2 cellular contexts compared by ENCODE assay signal in the genomic region with DNA sequence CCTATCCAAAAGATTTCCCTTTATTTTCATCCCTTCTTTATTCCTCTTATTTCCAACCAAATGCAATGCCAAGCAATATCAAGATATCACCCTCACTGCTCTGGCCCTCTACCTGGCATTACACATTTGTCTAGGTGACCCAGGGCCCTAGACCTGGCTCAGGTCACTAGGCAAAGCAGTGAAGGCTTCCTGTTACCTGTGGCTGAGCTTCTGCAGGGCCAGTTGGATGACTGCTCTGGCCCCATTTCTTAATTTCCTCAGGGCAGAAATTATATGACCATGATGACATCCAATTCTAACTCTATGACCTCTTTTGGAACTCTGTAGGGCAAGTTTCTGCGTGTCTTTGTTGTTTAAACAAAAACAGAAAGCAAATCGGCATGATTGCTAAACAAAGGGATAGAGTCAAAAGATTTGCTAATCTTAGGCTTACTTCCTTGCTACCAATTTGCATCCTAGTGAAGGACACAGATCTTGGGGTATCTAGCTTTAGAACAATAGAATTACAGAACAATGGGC.
TF ChIP-seq lines count a peak whose summit lies in the region.

No MANE protein-coding gene starts in this region.

TF ChIP-seq in liver, 16 proteins besides CTCF, POLR2A, EP300 and RAD21 (continued from another document):
- TF ChIP-seq, protein P1, sequence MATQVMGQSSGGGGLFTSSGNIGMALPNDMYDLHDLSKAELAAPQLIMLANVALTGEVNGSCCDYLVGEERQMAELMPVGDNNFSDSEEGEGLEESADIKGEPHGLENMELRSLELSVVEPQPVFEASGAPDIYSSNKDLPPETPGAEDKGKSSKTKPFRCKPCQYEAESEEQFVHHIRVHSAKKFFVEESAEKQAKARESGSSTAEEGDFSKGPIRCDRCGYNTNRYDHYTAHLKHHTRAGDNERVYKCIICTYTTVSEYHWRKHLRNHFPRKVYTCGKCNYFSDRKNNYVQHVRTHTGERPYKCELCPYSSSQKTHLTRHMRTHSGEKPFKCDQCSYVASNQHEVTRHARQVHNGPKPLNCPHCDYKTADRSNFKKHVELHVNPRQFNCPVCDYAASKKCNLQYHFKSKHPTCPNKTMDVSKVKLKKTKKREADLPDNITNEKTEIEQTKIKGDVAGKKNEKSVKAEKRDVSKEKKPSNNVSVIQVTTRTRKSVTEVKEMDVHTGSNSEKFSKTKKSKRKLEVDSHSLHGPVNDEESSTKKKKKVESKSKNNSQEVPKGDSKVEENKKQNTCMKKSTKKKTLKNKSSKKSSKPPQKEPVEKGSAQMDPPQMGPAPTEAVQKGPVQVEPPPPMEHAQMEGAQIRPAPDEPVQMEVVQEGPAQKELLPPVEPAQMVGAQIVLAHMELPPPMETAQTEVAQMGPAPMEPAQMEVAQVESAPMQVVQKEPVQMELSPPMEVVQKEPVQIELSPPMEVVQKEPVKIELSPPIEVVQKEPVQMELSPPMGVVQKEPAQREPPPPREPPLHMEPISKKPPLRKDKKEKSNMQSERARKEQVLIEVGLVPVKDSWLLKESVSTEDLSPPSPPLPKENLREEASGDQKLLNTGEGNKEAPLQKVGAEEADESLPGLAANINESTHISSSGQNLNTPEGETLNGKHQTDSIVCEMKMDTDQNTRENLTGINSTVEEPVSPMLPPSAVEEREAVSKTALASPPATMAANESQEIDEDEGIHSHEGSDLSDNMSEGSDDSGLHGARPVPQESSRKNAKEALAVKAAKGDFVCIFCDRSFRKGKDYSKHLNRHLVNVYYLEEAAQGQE (IDR thresholded peaks at IDR 0.05): no peak
- peak in 1 of 2 donors; percentile 20 for TF ChIP-seq JUND (IDR thresholded peaks at IDR 0.05)
- TF ChIP-seq FOXA1 (IDR thresholded peaks at IDR 0.05): no peak
- no peak for TF ChIP-seq GABPA (IDR thresholded peaks at IDR 0.05 in 1 of 2, conservative IDR thresholded peaks at IDR 0.05 in 1 of 2)
- TF ChIP-seq, protein P2, sequence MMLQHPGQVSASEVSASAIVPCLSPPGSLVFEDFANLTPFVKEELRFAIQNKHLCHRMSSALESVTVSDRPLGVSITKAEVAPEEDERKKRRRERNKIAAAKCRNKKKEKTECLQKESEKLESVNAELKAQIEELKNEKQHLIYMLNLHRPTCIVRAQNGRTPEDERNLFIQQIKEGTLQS (IDR thresholded peaks at IDR 0.05): peak; percentile 39
- TF ChIP-seq YY1 (IDR thresholded peaks at IDR 0.05): no peak
- TF ChIP-seq HNF4G (IDR thresholded peaks at IDR 0.05): no peak
- TF ChIP-seq HNF4A (conservative IDR thresholded peaks at IDR 0.05): peak in 1 of 2 donors; percentile 25
- TF ChIP-seq, protein P3, sequence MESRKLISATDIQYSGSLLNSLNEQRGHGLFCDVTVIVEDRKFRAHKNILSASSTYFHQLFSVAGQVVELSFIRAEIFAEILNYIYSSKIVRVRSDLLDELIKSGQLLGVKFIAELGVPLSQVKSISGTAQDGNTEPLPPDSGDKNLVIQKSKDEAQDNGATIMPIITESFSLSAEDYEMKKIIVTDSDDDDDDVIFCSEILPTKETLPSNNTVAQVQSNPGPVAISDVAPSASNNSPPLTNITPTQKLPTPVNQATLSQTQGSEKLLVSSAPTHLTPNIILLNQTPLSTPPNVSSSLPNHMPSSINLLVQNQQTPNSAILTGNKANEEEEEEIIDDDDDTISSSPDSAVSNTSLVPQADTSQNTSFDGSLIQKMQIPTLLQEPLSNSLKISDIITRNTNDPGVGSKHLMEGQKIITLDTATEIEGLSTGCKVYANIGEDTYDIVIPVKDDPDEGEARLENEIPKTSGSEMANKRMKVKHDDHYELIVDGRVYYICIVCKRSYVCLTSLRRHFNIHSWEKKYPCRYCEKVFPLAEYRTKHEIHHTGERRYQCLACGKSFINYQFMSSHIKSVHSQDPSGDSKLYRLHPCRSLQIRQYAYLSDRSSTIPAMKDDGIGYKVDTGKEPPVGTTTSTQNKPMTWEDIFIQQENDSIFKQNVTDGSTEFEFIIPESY (IDR thresholded peaks at IDR 0.05): no peak
- TF ChIP-seq NR2F2 (IDR thresholded peaks at IDR 0.05): no peak
- no peak for TF ChIP-seq EGR1 (IDR thresholded peaks at IDR 0.05; ENCODE audit: low read depth in 2 of 2)
- TF ChIP-seq SP1 (IDR thresholded peaks at IDR 0.05): peak; percentile 27
- TF ChIP-seq TAF1 (conservative IDR thresholded peaks at IDR 0.05): no peak
- no peak for TF ChIP-seq FOXA2 (IDR thresholded peaks at IDR 0.05)

TF ChIP-seq in HepG2, 621 proteins besides CTCF, POLR2A, EP300 and RAD21 (continued from another document):
- TF ChIP-seq KDM5A (IDR thresholded peaks at IDR 0.05; ENCODE audit: borderline replicate concordance, low read length) (no peak), SP4 (CRISPR knock-in tag; IDR thresholded peaks at IDR 0.05) (no peak), GATAD1 (CRISPR knock-in tag; IDR thresholded peaks at IDR 0.05) (no peak), ZNF607 (CRISPR knock-in tag; IDR thresholded peaks at IDR 0.05; ENCODE audit: borderline replicate concordance) (no peak), RFXANK (CRISPR knock-in tag; IDR thresholded peaks at IDR 0.05) (no peak), ZC3H4 (CRISPR knock-in tag; IDR thresholded peaks at IDR 0.05; ENCODE audit: borderline replicate concordance) (no peak), ETV6 (CRISPR knock-in tag; conservative IDR thresholded peaks at IDR 0.05) (no peak), SP5 (CRISPR knock-in tag; IDR thresholded peaks at IDR 0.05; ENCODE audit: borderline replicate concordance, low read depth) (no peak), MXD4 (CRISPR knock-in tag; IDR thresholded peaks at IDR 0.05) (no peak), CREM (IDR thresholded peaks at IDR 0.05) (no peak), CREM (CRISPR knock-in tag; IDR thresholded peaks at IDR 0.05) (no peak), ZNF501 (CRISPR knock-in tag; IDR thresholded peaks at IDR 0.05) (no peak), PAX8 (CRISPR knock-in tag; IDR thresholded peaks at IDR 0.05; ENCODE audit: borderline replicate concordance) (no peak)
- TF ChIP-seq, protein P4, sequence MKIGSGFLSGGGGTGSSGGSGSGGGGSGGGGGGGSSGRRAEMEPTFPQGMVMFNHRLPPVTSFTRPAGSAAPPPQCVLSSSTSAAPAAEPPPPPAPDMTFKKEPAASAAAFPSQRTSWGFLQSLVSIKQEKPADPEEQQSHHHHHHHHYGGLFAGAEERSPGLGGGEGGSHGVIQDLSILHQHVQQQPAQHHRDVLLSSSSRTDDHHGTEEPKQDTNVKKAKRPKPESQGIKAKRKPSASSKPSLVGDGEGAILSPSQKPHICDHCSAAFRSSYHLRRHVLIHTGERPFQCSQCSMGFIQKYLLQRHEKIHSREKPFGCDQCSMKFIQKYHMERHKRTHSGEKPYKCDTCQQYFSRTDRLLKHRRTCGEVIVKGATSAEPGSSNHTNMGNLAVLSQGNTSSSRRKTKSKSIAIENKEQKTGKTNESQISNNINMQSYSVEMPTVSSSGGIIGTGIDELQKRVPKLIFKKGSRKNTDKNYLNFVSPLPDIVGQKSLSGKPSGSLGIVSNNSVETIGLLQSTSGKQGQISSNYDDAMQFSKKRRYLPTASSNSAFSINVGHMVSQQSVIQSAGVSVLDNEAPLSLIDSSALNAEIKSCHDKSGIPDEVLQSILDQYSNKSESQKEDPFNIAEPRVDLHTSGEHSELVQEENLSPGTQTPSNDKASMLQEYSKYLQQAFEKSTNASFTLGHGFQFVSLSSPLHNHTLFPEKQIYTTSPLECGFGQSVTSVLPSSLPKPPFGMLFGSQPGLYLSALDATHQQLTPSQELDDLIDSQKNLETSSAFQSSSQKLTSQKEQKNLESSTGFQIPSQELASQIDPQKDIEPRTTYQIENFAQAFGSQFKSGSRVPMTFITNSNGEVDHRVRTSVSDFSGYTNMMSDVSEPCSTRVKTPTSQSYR (CRISPR knock-in tag; IDR thresholded peaks at IDR 0.05; ENCODE audit: borderline replicate concordance): no peak
- TF ChIP-seq, protein P5, sequence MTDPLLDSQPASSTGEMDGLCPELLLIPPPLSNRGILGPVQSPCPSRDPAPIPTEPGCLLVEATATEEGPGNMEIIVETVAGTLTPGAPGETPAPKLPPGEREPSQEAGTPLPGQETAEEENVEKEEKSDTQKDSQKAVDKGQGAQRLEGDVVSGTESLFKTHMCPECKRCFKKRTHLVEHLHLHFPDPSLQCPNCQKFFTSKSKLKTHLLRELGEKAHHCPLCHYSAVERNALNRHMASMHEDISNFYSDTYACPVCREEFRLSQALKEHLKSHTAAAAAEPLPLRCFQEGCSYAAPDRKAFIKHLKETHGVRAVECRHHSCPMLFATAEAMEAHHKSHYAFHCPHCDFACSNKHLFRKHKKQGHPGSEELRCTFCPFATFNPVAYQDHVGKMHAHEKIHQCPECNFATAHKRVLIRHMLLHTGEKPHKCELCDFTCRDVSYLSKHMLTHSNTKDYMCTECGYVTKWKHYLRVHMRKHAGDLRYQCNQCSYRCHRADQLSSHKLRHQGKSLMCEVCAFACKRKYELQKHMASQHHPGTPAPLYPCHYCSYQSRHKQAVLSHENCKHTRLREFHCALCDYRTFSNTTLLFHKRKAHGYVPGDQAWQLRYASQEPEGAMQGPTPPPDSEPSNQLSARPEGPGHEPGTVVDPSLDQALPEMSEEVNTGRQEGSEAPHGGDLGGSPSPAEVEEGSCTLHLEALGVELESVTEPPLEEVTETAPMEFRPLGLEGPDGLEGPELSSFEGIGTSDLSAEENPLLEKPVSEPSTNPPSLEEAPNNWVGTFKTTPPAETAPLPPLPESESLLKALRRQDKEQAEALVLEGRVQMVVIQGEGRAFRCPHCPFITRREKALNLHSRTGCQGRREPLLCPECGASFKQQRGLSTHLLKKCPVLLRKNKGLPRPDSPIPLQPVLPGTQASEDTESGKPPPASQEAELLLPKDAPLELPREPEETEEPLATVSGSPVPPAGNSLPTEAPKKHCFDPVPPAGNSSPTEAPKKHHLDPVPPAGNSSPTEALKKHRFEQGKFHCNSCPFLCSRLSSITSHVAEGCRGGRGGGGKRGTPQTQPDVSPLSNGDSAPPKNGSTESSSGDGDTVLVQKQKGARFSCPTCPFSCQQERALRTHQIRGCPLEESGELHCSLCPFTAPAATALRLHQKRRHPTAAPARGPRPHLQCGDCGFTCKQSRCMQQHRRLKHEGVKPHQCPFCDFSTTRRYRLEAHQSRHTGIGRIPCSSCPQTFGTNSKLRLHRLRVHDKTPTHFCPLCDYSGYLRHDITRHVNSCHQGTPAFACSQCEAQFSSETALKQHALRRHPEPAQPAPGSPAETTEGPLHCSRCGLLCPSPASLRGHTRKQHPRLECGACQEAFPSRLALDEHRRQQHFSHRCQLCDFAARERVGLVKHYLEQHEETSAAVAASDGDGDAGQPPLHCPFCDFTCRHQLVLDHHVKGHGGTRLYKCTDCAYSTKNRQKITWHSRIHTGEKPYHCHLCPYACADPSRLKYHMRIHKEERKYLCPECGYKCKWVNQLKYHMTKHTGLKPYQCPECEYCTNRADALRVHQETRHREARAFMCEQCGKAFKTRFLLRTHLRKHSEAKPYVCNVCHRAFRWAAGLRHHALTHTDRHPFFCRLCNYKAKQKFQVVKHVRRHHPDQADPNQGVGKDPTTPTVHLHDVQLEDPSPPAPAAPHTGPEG (CRISPR knock-in tag; IDR thresholded peaks at IDR 0.05): no peak
- TF ChIP-seq, protein P6, sequence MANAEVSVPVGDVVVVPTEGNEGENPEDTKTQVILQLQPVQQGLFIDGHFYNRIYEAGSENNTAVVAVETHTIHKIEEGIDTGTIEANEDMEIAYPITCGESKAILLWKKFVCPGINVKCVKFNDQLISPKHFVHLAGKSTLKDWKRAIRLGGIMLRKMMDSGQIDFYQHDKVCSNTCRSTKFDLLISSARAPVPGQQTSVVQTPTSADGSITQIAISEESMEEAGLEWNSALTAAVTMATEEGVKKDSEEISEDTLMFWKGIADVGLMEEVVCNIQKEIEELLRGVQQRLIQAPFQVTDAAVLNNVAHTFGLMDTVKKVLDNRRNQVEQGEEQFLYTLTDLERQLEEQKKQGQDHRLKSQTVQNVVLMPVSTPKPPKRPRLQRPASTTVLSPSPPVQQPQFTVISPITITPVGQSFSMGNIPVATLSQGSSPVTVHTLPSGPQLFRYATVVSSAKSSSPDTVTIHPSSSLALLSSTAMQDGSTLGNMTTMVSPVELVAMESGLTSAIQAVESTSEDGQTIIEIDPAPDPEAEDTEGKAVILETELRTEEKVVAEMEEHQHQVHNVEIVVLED (CRISPR knock-in tag; IDR thresholded peaks at IDR 0.05; ENCODE audit: borderline replicate concordance): no peak
TF ChIP-seq in HepG2: peak in this region for 0.
